ENCODE assay signal across 13 cellular contexts in the genomic region with DNA sequence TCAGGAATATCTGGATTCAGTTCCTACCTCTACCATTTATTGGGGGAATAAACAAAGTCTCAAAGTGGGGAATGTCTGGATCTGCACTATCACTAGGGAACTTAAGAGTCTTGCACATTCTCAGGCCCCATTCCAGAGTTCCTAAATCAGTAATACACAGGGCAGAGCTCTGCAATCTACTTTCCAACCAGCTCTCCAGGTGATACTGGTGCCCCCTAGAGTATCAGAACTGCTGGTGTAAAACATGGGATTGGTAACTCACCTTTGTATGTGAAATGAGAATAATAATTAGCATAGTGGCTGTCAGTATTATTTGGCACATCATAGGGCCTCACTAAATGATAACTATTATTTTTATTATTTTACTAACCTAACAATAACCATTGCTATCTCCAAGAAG.
DNase-seq lines count a peak whose midpoint lies in the region; ATAC-seq and TF ChIP-seq lines count a peak whose summit lies in the region.
"Had no signal": no experiment of that assay in that cellular context is flagged by ENCODE, and none has a peak within 500 bp of the region (broad histone marks: within the 10 kb centered on the region; RNA-seq: fewer than 3 reads in every experiment).

No MANE protein-coding gene starts in this region.

- in situ Hi-C loops in gastrocnemius medialis (cut with MboI; ENCODE audit: low sequenced_read_pairs in 4 of 4) = no loop called here

- H3K4me2 ChIP-seq in OCI-LY1 (ENCODE audit: low read length) = no peak overlapping the region

- TF ChIP-seq POLR2A in gastrocnemius medialis (IDR thresholded peaks at IDR 0.05) (no peak), tibial nerve (IDR thresholded peaks at IDR 0.05) (no peak)

- no peak overlapping the region for H2AFZ ChIP-seq in OCI-LY1 (ENCODE audit: low read length)

- H3K36me3 ChIP-seq in BE2C (no peaks in the 10 kb centered on the region), OCI-LY1 (ENCODE audit: insufficient read depth, low read length) (no peaks in the 10 kb centered on the region), iPS DF 6.9 (ENCODE audit: control insufficient read depth, insufficient read depth, low read length) (no peaks in the 10 kb centered on the region), gastrocnemius medialis (no peaks in the 10 kb centered on the region), tibial nerve (no peaks in the 10 kb centered on the region)
- H3K36me3 ChIP-seq: SJSA1 had no signal

- no peak for ATAC-seq in gastrocnemius medialis
- ATAC-seq: CD8-positive, alpha-beta T cell had no signal

- H3K9me2 ChIP-seq in OCI-LY1 (ENCODE audit: low read depth, low read length) = no peaks in the 10 kb centered on the region

- TF ChIP-seq CTCF in BE2C (IDR thresholded peaks at IDR 0.05; ENCODE audit: low read depth, low read length) (0 out of 2 replicates have a peak, but pooled peaks have one; percentile 11), GM12873 (IDR thresholded peaks at IDR 0.05; ENCODE audit: insufficient read depth, low read depth, low read length, missing control alignments) (peak; percentile 18), OCI-LY1 (IDR thresholded peaks at IDR 0.05; ENCODE audit: low read length) (peak; percentile 41; the same call in 1 of the 2 replicates), gastrocnemius medialis (IDR thresholded peaks at IDR 0.05 in 4 of 5, conservative IDR thresholded peaks at IDR 0.05 in 1 of 5) (no peak), tibial nerve (IDR thresholded peaks at IDR 0.05) (no peak)

- H3K4me1 ChIP-seq in BE2C (no peaks in the 10 kb centered on the region), OCI-LY1 (ENCODE audit: insufficient read depth, low read length, severe bottlenecking) (no peaks in the 10 kb centered on the region), iPS DF 6.9 (ENCODE audit: control insufficient read depth, insufficient read depth, low read length) (no peaks in the 10 kb centered on the region), gastrocnemius medialis (no peaks in the 10 kb centered on the region), tibial nerve (no peaks in the 10 kb centered on the region)
- H3K4me1 ChIP-seq: SJSA1 had no signal

- H3K27me3 ChIP-seq in BE2C (no peaks in the 10 kb centered on the region), OCI-LY1 (ENCODE audit: insufficient read depth, low read length) (no peaks in the 10 kb centered on the region), iPS DF 6.9 (ENCODE audit: control insufficient read depth, insufficient read depth, low read length) (no peaks in the 10 kb centered on the region), gastrocnemius medialis (no peaks in the 10 kb centered on the region), tibial nerve (no peaks in the 10 kb centered on the region)
- H3K27me3 ChIP-seq: SJSA1 had no signal

- DNase-seq in BE2C (no peak), iPS DF 6.9 (ENCODE audit: low read depth, low spot score) (peak; percentile 27), NCI-H2081 treated with DMSO at 0.1 percent for 48 hours (lab: John Stamatoyannopoulos, UW) (no peak), gastrocnemius medialis (no peak), tibial nerve (ENCODE audit: low spot score in 2 of 2) (no peak)
- DNase-seq in stimulated activated CD4-positive, alpha-beta T cell treated with anti-CD3 and anti-CD28 coated beads, Interleukin-15, amount 100 ng/mL, for 24 hours = no peak
- DNase-seq: CD8-positive, alpha-beta T cell; IMR-90; naive B cell; stimulated activated CD4-positive, alpha-beta T cell treated with anti-CD3 and anti-CD28 coated beads, Interleukin-1b, Interleukin-23, amount 100 ng/mL, for 48 hours had no signal

- no peaks in the 10 kb centered on the region for H3K79me2 ChIP-seq in OCI-LY1 (ENCODE audit: insufficient read depth, low read length)

- H3K27ac ChIP-seq in OCI-LY1 (ENCODE audit: low read depth, low read length, poor library complexity, severe bottlenecking) (no peak overlapping the region), iPS DF 6.9 (ENCODE audit: low read length) (no peak overlapping the region), gastrocnemius medialis (no peak overlapping the region), tibial nerve (no peak overlapping the region)
- H3K27ac ChIP-seq: SJSA1 had no signal

- H3K4me3 ChIP-seq in BE2C (ENCODE audit: low read depth, low read length) = no peak overlapping the region
- H3K4me3 ChIP-seq in OCI-LY1 (ENCODE audit: low read depth, low read length, poor library complexity, severe bottlenecking) = no peak overlapping the region
- no peak overlapping the region for H3K4me3 ChIP-seq in iPS DF 6.9 (ENCODE audit: low read length)
- no peak overlapping the region for H3K4me3 ChIP-seq in gastrocnemius medialis
- H3K4me3 ChIP-seq in tibial nerve = no peak overlapping the region
- H3K4me3 ChIP-seq: SJSA1 had no signal

- no peaks in the 10 kb centered on the region for H4K20me1 ChIP-seq in OCI-LY1 (ENCODE audit: insufficient read depth, low read length)

- no peaks in the 10 kb centered on the region for H3F3A ChIP-seq in OCI-LY1 (ENCODE audit: insufficient read depth, low read length)

- intact Hi-C loops in gastrocnemius medialis (cut with DNase I; ENCODE audit: low total_unique reads) = no loop called here

- H3K9me3 ChIP-seq in BE2C = no peaks in the 10 kb centered on the region
- H3K9me3 ChIP-seq in OCI-LY1 (ENCODE audit: low read length) = no peaks in the 10 kb centered on the region
- no peaks in the 10 kb centered on the region for H3K9me3 ChIP-seq in iPS DF 6.9 (ENCODE audit: control insufficient read depth, insufficient read depth, low read length)
- no peaks in the 10 kb centered on the region for H3K9me3 ChIP-seq in gastrocnemius medialis
- H3K9me3 ChIP-seq in tibial nerve = no peaks in the 10 kb centered on the region
- H3K9me3 ChIP-seq: SJSA1 had no signal

- no peak overlapping the region for H3K9ac ChIP-seq in OCI-LY1 (ENCODE audit: low read length)

- TF ChIP-seq EP300 in tibial nerve (IDR thresholded peaks at IDR 0.05) = no peak

Comparison
In these comparisons a context has a peak if more than half of its experiments do, and no peak if none do; other contexts are left out.
1. CTCF ChIP-seq: peak in BE2C (single experiment), GM12873 (single experiment) and OCI-LY1 (single experiment); none in gastrocnemius medialis (0 of 5) and tibial nerve (0 of 5).